Comparison of ENCODE assay signal across 1 cellular context in the genomic region with DNA sequence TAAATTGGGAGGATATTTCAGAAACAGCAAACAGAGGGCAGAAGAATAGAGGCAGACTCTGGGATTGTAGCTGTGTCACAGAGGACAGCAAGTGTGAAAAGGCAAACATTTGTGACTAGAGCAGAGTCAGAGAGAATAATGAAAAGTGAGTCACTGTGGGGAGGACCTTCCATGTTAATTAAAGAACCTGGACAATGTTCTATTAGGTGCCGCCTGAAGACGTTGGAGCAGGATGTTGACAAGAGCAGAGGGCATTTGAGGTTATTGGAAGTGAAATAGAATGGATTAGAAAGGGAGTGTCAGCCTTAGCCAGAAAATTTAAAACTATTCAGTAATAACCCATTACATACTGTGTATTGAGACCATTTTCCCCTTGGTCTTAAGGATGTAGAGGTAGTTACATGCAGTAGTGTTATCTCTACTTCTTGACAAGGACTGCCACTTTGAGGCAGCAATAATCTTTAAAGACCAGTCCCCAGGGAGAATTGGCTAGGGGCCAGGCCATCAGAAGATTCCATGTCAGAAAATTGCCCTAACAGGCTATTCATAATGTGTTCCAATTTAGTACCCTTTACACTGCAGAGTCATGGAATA.
A peak's percentile ranks its signal among the peaks of the same experiment; 100 is the strongest.
TF ChIP-seq lines count a peak whose summit lies in the region.

No MANE protein-coding gene starts in this region.

TF ChIP-seq in K562, 482 proteins besides CTCF, POLR2A, EP300 and RAD21 (continued from another document):
- 0 out of 2 replicates have a peak, but pooled peaks have one; percentile 45 for TF ChIP-seq GATA2 (CRISPR knock-in tag; IDR thresholded peaks at IDR 0.05)
- no peak for TF ChIP-seq TEAD1 (CRISPR knock-in tag; IDR thresholded peaks at IDR 0.05)
- peak; percentile 88 for TF ChIP-seq EHMT2 (IDR thresholded peaks at IDR 0.05)
- no peak for TF ChIP-seq POLR2B (IDR thresholded peaks at IDR 0.05; ENCODE audit: low read depth, partially characterized antibody)
- TF ChIP-seq SMAD1 (IDR thresholded peaks at IDR 0.05; ENCODE audit: low read depth, low read length, partially characterized antibody), result peak; percentile 75
- TF ChIP-seq ATF7 (IDR thresholded peaks at IDR 0.05), result peak; percentile 27; the same call in 1 of the 2 replicates
- TF ChIP-seq, protein P1, sequence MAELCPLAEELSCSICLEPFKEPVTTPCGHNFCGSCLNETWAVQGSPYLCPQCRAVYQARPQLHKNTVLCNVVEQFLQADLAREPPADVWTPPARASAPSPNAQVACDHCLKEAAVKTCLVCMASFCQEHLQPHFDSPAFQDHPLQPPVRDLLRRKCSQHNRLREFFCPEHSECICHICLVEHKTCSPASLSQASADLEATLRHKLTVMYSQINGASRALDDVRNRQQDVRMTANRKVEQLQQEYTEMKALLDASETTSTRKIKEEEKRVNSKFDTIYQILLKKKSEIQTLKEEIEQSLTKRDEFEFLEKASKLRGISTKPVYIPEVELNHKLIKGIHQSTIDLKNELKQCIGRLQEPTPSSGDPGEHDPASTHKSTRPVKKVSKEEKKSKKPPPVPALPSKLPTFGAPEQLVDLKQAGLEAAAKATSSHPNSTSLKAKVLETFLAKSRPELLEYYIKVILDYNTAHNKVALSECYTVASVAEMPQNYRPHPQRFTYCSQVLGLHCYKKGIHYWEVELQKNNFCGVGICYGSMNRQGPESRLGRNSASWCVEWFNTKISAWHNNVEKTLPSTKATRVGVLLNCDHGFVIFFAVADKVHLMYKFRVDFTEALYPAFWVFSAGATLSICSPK (IDR thresholded peaks at IDR 0.05; ENCODE audit: borderline replicate concordance), result no peak
- no peak for TF ChIP-seq ZNF239 (CRISPR knock-in tag; IDR thresholded peaks at IDR 0.05)
- TF ChIP-seq CREM (IDR thresholded peaks at IDR 0.05; ENCODE audit: low read depth), result peak; percentile 37; the same call in 1 of the 2 replicates
- TF ChIP-seq TEAD4 (IDR thresholded peaks at IDR 0.05; ENCODE audit: low read length), result peak; percentile 61
- TF ChIP-seq TEAD4 (CRISPR knock-in tag; IDR thresholded peaks at IDR 0.05; ENCODE audit: borderline replicate concordance), result no peak
- TF ChIP-seq RCOR1 (IDR thresholded peaks at IDR 0.05; ENCODE audit: borderline replicate concordance in 1 of 2, low read depth in 2 of 2, low read length in 2 of 2), result peak in 1 of 2 experiments; percentile 63; a peak in 1 of 4 replicates
